16 cellular contexts compared by ENCODE assay signal in the genomic region with DNA sequence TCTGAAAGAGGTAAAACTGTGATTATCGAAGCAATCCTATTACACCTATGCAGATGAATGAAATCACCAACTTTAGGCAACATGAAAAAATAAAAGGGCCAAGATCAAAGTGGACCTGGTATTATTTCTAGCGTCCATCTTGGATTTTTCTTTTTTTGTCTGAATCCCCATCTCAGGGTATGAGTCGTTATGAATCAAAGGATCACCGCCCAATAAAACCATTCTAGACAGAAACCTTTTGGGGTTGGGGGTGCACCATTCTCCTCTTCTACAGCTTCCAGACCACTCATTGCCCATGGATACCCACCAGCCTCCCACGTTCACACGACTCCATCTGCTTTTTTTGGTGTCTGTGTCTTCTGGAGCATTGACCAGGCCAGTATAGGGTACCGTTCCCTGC. TPM values are rescaled to one million over a fixed set of nuclear protein-coding genes. Genes with fewer than 3 reads are reported as not detected.
DNase-seq lines count a peak whose midpoint lies in the region; ATAC-seq and TF ChIP-seq lines count a peak whose summit lies in the region.
"Had no signal": no experiment of that assay in that cellular context is flagged by ENCODE, and none has a peak within 500 bp of the region (broad histone marks: within the 10 kb centered on the region; RNA-seq: fewer than 3 reads in every experiment).

No MANE protein-coding gene starts in this region.

- TF ChIP-seq EP300 in transverse colon (IDR thresholded peaks at IDR 0.05; ENCODE audit: low read depth) = no peak

- H3K4me3 Mint-ChIP-seq in nephron = no peak overlapping the region
- H3K4me3 Mint-ChIP-seq in CD8-positive, alpha-beta T cell = no peak overlapping the region
- H3K4me3 Mint-ChIP-seq: activated naive CD8-positive, alpha-beta T cell treated with anti-CD3 and anti-CD28 coated beads, Interleukin-2, amount 10 ng/mL, durations not matched to agents 7 days and 5 days had no signal

- H3K27ac Mint-ChIP-seq in nephron = peak overlapping the region; percentile 95 to 100 (median 95)
- H3K27ac Mint-ChIP-seq in CD8-positive, alpha-beta T cell = no peak overlapping the region
- H3K27ac Mint-ChIP-seq: activated naive CD8-positive, alpha-beta T cell treated with anti-CD3 and anti-CD28 coated beads, Interleukin-2, amount 10 ng/mL, durations not matched to agents 7 days and 5 days had no signal

- CTCF ChIA-PET in CD8-positive, alpha-beta T cell (lab: Charles Lee) = no interaction called here

- ATAC-seq in GM19452 (IDR thresholded peaks at IDR 0.05; ENCODE audit: unreplicated experiment) = no peak
- no peak for ATAC-seq in CD8-positive, alpha-beta T cell
- no peak for ATAC-seq in HG02885 (IDR thresholded peaks at IDR 0.05; ENCODE audit: poor library complexity, unreplicated experiment)

- H3K4me3 ChIP-seq in ascending aorta (no peak overlapping the region), transverse colon (no peak overlapping the region)
- no peak overlapping the region for H3K4me3 ChIP-seq in CD8-positive, alpha-beta T cell (ENCODE audit: low read depth, low read length)

- H3K36me3 Mint-ChIP-seq in nephron (ENCODE audit: low read depth) = peaks cover 16% of the 10 kb centered on the region
- no peaks in the 10 kb centered on the region for H3K36me3 Mint-ChIP-seq in CD8-positive, alpha-beta T cell
- H3K36me3 Mint-ChIP-seq: activated naive CD8-positive, alpha-beta T cell treated with anti-CD3 and anti-CD28 coated beads, Interleukin-2, amount 10 ng/mL, durations not matched to agents 7 days and 5 days had no signal

- no peaks in the 10 kb centered on the region for H3K27me3 Mint-ChIP-seq in nephron (ENCODE audit: low read depth)
- peaks cover 21% of the 10 kb centered on the region for H3K27me3 Mint-ChIP-seq in CD8-positive, alpha-beta T cell (ENCODE audit: low read depth)

- no peaks in the 10 kb centered on the region for H3K9me3 ChIP-seq in ascending aorta
- H3K9me3 ChIP-seq in transverse colon = no peaks in the 10 kb centered on the region
- no peaks in the 10 kb centered on the region for H3K9me3 ChIP-seq in CD8-positive, alpha-beta T cell (ENCODE audit: low read length)

- H3K36me3 ChIP-seq in ascending aorta (peaks cover 0 to 11% of the 10 kb centered on the region in 2 donors), transverse colon (no peaks in the 10 kb centered on the region)
- H3K36me3 ChIP-seq in CD8-positive, alpha-beta T cell (ENCODE audit: insufficient read depth, low read length) = no peaks in the 10 kb centered on the region

- no peak for TF ChIP-seq CTCF in ascending aorta (IDR thresholded peaks at IDR 0.05)
- no peak for TF ChIP-seq CTCF in nephron (IDR thresholded peaks at IDR 0.05; ENCODE audit: unreplicated experiment in 3 of 3)
- no peak for TF ChIP-seq CTCF in transverse colon (IDR thresholded peaks at IDR 0.05)
- no peak for TF ChIP-seq CTCF in CD8-positive, alpha-beta T cell (IDR thresholded peaks at IDR 0.05)

- H3K27ac ChIP-seq in ascending aorta (peak overlapping the region; percentile 93 to 95), transverse colon (peak overlapping the region; percentile 38 to 63 (median 56))
- H3K27ac ChIP-seq in CD8-positive, alpha-beta T cell (ENCODE audit: low read depth, low read length) = no peak overlapping the region

- intact Hi-C loops in ascending aorta (cut with DNase I) = loop anchor here (10.0 kb wide), 1 partner anchor 304 kb away; no protein-coding TSS in a partner anchor
- intact Hi-C loops in transverse colon (cut with DNase I; ENCODE audit: low total_unique reads) = loop anchor here (5.0 kb wide), 1 partner anchor 162 kb away; no protein-coding TSS in a partner anchor
- intact Hi-C loops in CD8-positive, alpha-beta T cell (cut with DNase I, micrococcal nuclease) = no loop called here

- H3K27me3 ChIP-seq in ascending aorta = no peaks in the 10 kb centered on the region
- no peaks in the 10 kb centered on the region for H3K27me3 ChIP-seq in transverse colon
- no peaks in the 10 kb centered on the region for H3K27me3 ChIP-seq in CD8-positive, alpha-beta T cell (ENCODE audit: insufficient read depth, low read length)

- in situ Hi-C loops in transverse colon (cut with MboI; ENCODE audit: low pct_ligation_motif_present in 1 of 4, low pct_unique_long_range_greater_than_20kb in 1 of 4, low sequenced_read_pairs in 3 of 4) = loop anchor here in 2 of 4 donors (10.0 kb wide), 1 partner anchor 164 kb away; no protein-coding TSS in a partner anchor

- H3K4me1 ChIP-seq in ascending aorta (peaks cover 30 to 89% of the 10 kb centered on the region in 2 donors), transverse colon (peaks cover 0 to 8% (median 2%) of the 10 kb centered on the region in 4 donors)
- no peaks in the 10 kb centered on the region for H3K4me1 ChIP-seq in CD8-positive, alpha-beta T cell (ENCODE audit: insufficient read depth, low read length)

- POLR2A ChIA-PET in CD8-positive, alpha-beta T cell (lab: Charles Lee) = interaction anchor here (0.8 kb wide), 1 partner anchor 163 kb away, joined by 3 read pairs; no protein-coding TSS in a partner anchor

- TF ChIP-seq POLR2A in transverse colon (IDR thresholded peaks at IDR 0.05) = no peak

- WGBS in transverse colon (ENCODE audit: low coverage in 1 of 2), 2 donors = 95 to 98% methylated on average over 7 of the region's 7 CpGs

- DNase-seq in HT1080 (ENCODE audit: low read depth) (peak; percentile 47), ascending aorta (ENCODE audit: low spot score in 2 of 2) (no peak), transverse colon (no peak)
- no peak for DNase-seq in CD8-positive, alpha-beta T cell
- DNase-seq: activated naive CD8-positive, alpha-beta T cell treated with anti-CD3 and anti-CD28 coated beads, Interleukin-2, amount 10 ng/mL, durations not matched to agents 7 days and 5 days; activated T-cell treated with anti-CD3 and anti-CD28 coated beads, Interleukin-2, amount 50 U/mL, for 48 hours; C1 segment of cervical spinal cord; cerebellar nuclear complex; DMS53; mesendoderm; NCI-H1417; occipital lobe; stimulated activated naive CD4-positive, alpha-beta T cell had no signal

- peaks cover 76% of the 10 kb centered on the region for H3K4me1 Mint-ChIP-seq in nephron
- no peaks in the 10 kb centered on the region for H3K4me1 Mint-ChIP-seq in CD8-positive, alpha-beta T cell (ENCODE audit: low read depth)

- no peaks in the 10 kb centered on the region for H3K9me3 Mint-ChIP-seq in nephron
- H3K9me3 Mint-ChIP-seq in CD8-positive, alpha-beta T cell = no peaks in the 10 kb centered on the region
- H3K9me3 Mint-ChIP-seq: activated naive CD8-positive, alpha-beta T cell treated with anti-CD3 and anti-CD28 coated beads, Interleukin-2, amount 10 ng/mL, durations not matched to agents 7 days and 5 days had no signal

RNA-seq across cellular contexts. Expression of a gene that starts 33.4 kb away (rescaled TPM):
- 52.6 and 75.1 TPM in 2 replicates for total RNA-seq in HT1080 (2014; rRNA removed; shearing (Covaris generic))
- 24.7 and 34.0 TPM in 2 replicates for polyA plus RNA-seq in HT1080 (2015; cell fraction: cytosol; rRNA removed)
- 69.4 and 71.2 TPM in 2 replicates for polyA plus RNA-seq in HT1080 (2015; cell fraction: nucleus; rRNA removed)
- 1,059 TPM for total RNA-seq in ascending aorta
- total RNA-seq in transverse colon = 10 to 100 TPM; 38.9 to 57.5 (median 44.4) TPM
- under 1 TPM; 0.05 to 0.08 TPM for total RNA-seq in CD8-positive, alpha-beta T cell
- total RNA-seq: activated naive CD8-positive, alpha-beta T cell treated with anti-CD3 and anti-CD28 coated beads, Interleukin-2, amount 10 ng/mL, durations not matched to agents 7 days and 5 days had no signal

Comparison
In these comparisons a context has a peak if more than half of its experiments do, and no peak if none do; other contexts are left out.
1. RNA of a gene that starts 33.4 kb away (total RNA-seq): 1,059 TPM in ascending aorta (single experiment), 52.6 to 75.1 TPM in HT1080 and 38.9 to 57.5 TPM in transverse colon; 0.05 to 0.08 TPM in CD8-positive, alpha-beta T cell; every median in the first group is over 10 times any median in the second.
2. intact Hi-C loops: an anchor here in ascending aorta (10.0 kb wide) and transverse colon (5.0 kb wide); none called in CD8-positive, alpha-beta T cell.